12 cellular contexts compared by ENCODE assay signal in genomic region chr6:43468748-43469681, GRCh38. TPM values are rescaled to one million over a fixed set of nuclear protein-coding genes. Genes with fewer than 3 reads are reported as not detected.
DNase-seq lines count a peak whose midpoint lies in the region; ATAC-seq and TF ChIP-seq lines count a peak whose summit lies in the region.
"Had no signal": no experiment of that assay in that cellular context is flagged by ENCODE, and none has a peak within 500 bp of the region (broad histone marks: within the 10 kb centered on the region; RNA-seq: fewer than 3 reads in every experiment).

No MANE protein-coding gene starts in this region.

- TF ChIP-seq CTCF in RWPE2 (IDR thresholded peaks at IDR 0.05; ENCODE audit: poor library complexity, severe bottlenecking) (no peak), right atrium auricular region (IDR thresholded peaks at IDR 0.05) (no peak), vagina (IDR thresholded peaks at IDR 0.05) (no peak)

- no peaks in the 10 kb centered on the region for H3K9me3 ChIP-seq in HUES6 (ENCODE audit: control insufficient read depth, insufficient read depth, low read depth, low read length)
- H3K9me3 ChIP-seq in RWPE2 (ENCODE audit: severe bottlenecking) = no peaks in the 10 kb centered on the region
- H3K9me3 ChIP-seq in right atrium auricular region = no peaks in the 10 kb centered on the region
- H3K9me3 ChIP-seq in vagina = no peaks in the 10 kb centered on the region

- TF ChIP-seq POLR2A in vagina (IDR thresholded peaks at IDR 0.05) = no peak

- H3K4me1 ChIP-seq in HUES6 (ENCODE audit: control insufficient read depth, insufficient read depth, low read length) = peaks cover 19% of the 10 kb centered on the region
- peaks cover 3% of the 10 kb centered on the region for H3K4me1 ChIP-seq in RWPE2 (ENCODE audit: insufficient read depth, poor library complexity, severe bottlenecking)
- H3K4me1 ChIP-seq in right atrium auricular region = peaks cover 0 to 7% of the 10 kb centered on the region in 2 donors
- H3K4me1 ChIP-seq in vagina = no peaks in the 10 kb centered on the region

- H3K27ac ChIP-seq in HUES6 (ENCODE audit: low read depth, low read length) (no peak overlapping the region), RWPE2 (ENCODE audit: poor library complexity, severe bottlenecking) (no peak overlapping the region), right atrium auricular region (peak overlapping the region; percentile 19 to 54), vagina (no peak overlapping the region)

- no peak for DNase-seq in RWPE2 (ENCODE audit: low spot score)
- no peak for DNase-seq in right atrium auricular region (ENCODE audit: low spot score)
- no peak for DNase-seq in activated CD8-positive, alpha-beta memory T cell treated with anti-CD3 and anti-CD28 coated beads, Interleukin-2, amount 50 U/mL, for 48 hours
- DNase-seq in vagina (ENCODE audit: extremely low spot score in 2 of 2) = no peak
- DNase-seq: activated CD8-positive, alpha-beta T cell treated with anti-CD3 and anti-CD28 coated beads for 36 hours; EL; foreskin fibroblast; naive thymus-derived CD8-positive, alpha-beta T cell; NCI-H1436; substantia nigra had no signal

- peak overlapping the region; percentile 7 for H3K9ac ChIP-seq in HUES6 (ENCODE audit: low read length)

- H3K4me3 ChIP-seq in HUES6 (ENCODE audit: low read depth, low read length) = no peak overlapping the region; the same call in 1 of the 2 replicates
- no peak overlapping the region for H3K4me3 ChIP-seq in RWPE2 (ENCODE audit: severe bottlenecking)
- H3K4me3 ChIP-seq in right atrium auricular region = no peak overlapping the region
- H3K4me3 ChIP-seq in vagina = no peak overlapping the region

- intact Hi-C loops in vagina (cut with DNase I) = no loop called here

- ATAC-seq in RWPE2 (ENCODE audit: low read depth) = 0 out of 3 replicates have a peak, but pooled peaks have one; percentile 36
- ATAC-seq in activated CD4-positive, CD25-positive, alpha-beta regulatory T cell treated with anti-CD3 and anti-CD28 coated beads, Interleukin-2, amount 50 U/mL, for 24 hours = no peak
- ATAC-seq: activated CD8-positive, alpha-beta T cell treated with anti-CD3 and anti-CD28 coated beads for 36 hours; naive thymus-derived CD8-positive, alpha-beta T cell had no signal

- no peaks in the 10 kb centered on the region for H3K27me3 ChIP-seq in HUES6 (ENCODE audit: control insufficient read depth, insufficient read depth, low read length)
- H3K27me3 ChIP-seq in RWPE2 (ENCODE audit: insufficient read depth, poor library complexity, severe bottlenecking) = no peaks in the 10 kb centered on the region
- H3K27me3 ChIP-seq in right atrium auricular region = no peaks in the 10 kb centered on the region
- H3K27me3 ChIP-seq in vagina = no peaks in the 10 kb centered on the region

- H3K36me3 ChIP-seq in HUES6 (ENCODE audit: control insufficient read depth, insufficient read depth, low read length) (no peaks in the 10 kb centered on the region), RWPE2 (ENCODE audit: low read depth) (no peaks in the 10 kb centered on the region), right atrium auricular region (no peaks in the 10 kb centered on the region), vagina (no peaks in the 10 kb centered on the region)

RNA-seq across cellular contexts. Expression of gene TJAP1, which starts 8.4 kb away (rescaled TPM):
- total RNA-seq in right atrium auricular region (10 to 100 TPM; 15.8 to 22.0 TPM), vagina (27.5 TPM)

RNA-seq across cellular contexts. Expression of gene DLK2, which starts 13.7 kb away (rescaled TPM):
- total RNA-seq in right atrium auricular region (1 to 10 TPM in 1 of 2 donors, not detected in 1; 1.3 TPM), vagina (3.9 TPM)

RNA-seq across cellular contexts. Expression of gene LRRC73, which starts 41.1 kb away (rescaled TPM):
- total RNA-seq in right atrium auricular region = under 1 TPM; 0.41 to 0.90 TPM
- not detected for total RNA-seq in vagina

RNA-seq across cellular contexts. Expression of gene ABCC10, which starts 41.7 kb away (rescaled TPM):
- total RNA-seq in right atrium auricular region (1 to 10 TPM; 7.1 to 7.8 TPM), vagina (22.8 TPM)

RNA-seq across cellular contexts. Expression of gene YIPF3, which starts 47.7 kb away (rescaled TPM):
- total RNA-seq in right atrium auricular region (100 to 1,000 TPM in 1 of 2 donors, 10 to 100 TPM in 1; 84.0 to 103 TPM), vagina (80.0 TPM)

Comparison
In these comparisons a context has a peak if more than half of its experiments do, and no peak if none do; other contexts are left out.
1. H3K27ac ChIP-seq: peak in right atrium auricular region (2 of 2); none in HUES6 (single experiment), RWPE2 (single experiment) and vagina (single experiment).